ENCODE assay signal across 1 cellular context in the genomic region with DNA sequence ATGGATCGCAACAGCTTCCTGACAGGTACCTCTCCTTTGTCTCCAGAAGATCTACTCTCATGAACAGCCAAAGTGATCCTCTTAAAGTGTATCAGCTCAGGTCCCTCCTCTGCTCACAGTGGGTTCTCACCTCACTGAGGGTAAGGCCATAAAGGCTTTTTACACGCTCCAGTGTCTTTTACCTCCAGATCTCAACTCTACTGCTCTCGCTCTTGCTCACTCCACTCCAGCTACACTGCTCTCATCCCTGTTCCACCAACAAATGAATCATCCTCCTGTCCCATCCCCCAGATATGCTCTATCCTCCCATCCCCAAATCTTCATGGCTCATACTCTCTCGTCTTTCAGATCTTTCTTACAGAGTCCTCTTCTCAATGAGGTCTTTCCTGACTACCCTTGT.
TF ChIP-seq lines count a peak whose summit lies in the region.

No MANE protein-coding gene starts in this region.

TF ChIP-seq in H1, 55 proteins besides CTCF, POLR2A, EP300 and RAD21:
- TF ChIP-seq, protein P1, sequence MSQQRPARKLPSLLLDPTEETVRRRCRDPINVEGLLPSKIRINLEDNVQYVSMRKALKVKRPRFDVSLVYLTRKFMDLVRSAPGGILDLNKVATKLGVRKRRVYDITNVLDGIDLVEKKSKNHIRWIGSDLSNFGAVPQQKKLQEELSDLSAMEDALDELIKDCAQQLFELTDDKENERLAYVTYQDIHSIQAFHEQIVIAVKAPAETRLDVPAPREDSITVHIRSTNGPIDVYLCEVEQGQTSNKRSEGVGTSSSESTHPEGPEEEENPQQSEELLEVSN (IDR thresholded peaks at IDR 0.05) = no peak
- TF ChIP-seq TBP (IDR thresholded peaks at IDR 0.05; ENCODE audit: low read depth, low read length) (no peak), HDAC2 (IDR thresholded peaks at IDR 0.05; ENCODE audit: borderline replicate concordance in 1 of 2, low read depth in 2 of 2, low read length in 2 of 2) (no peak), SRF (IDR thresholded peaks at IDR 0.05; ENCODE audit: low read depth, low read length) (no peak), RFX5 (IDR thresholded peaks at IDR 0.05; ENCODE audit: borderline replicate concordance, low read depth, low read length) (no peak), SIX5 (IDR thresholded peaks at IDR 0.05; ENCODE audit: low read depth, low read length) (no peak), ASH2L (IDR thresholded peaks at IDR 0.05; ENCODE audit: low read length) (no peak), EGR1 (IDR thresholded peaks at IDR 0.05; ENCODE audit: borderline replicate concordance, low read depth, low read length) (no peak), BCL11A (IDR thresholded peaks at IDR 0.05; ENCODE audit: low read depth in 2 of 2, low read length in 2 of 2) (no peak), CBX8 (IDR thresholded peaks at IDR 0.05; ENCODE audit: borderline replicate concordance, low read depth, low read length) (no peak), CEBPB (IDR thresholded peaks at IDR 0.05; ENCODE audit: low read depth, low read length) (no peak), TCF12 (IDR thresholded peaks at IDR 0.05; ENCODE audit: low read depth, low read length) (no peak), JUN (IDR thresholded peaks at IDR 0.05; ENCODE audit: low read depth, low read length) (no peak), GABPA (IDR thresholded peaks at IDR 0.05; ENCODE audit: borderline replicate concordance, insufficient read depth, low read length) (no peak), RNF2 (IDR thresholded peaks at IDR 0.05; ENCODE audit: borderline replicate concordance, low read depth, low read length, missing control alignments, poor library complexity, severe bottlenecking) (no peak), SP1 (IDR thresholded peaks at IDR 0.05; ENCODE audit: low read depth, low read length) (no peak), YY1 (IDR thresholded peaks at IDR 0.05; ENCODE audit: low read depth, low read length) (no peak), KDM4A (IDR thresholded peaks at IDR 0.05; ENCODE audit: low read depth, low read length, severe bottlenecking) (no peak), BACH1 (IDR thresholded peaks at IDR 0.05; ENCODE audit: low read length) (no peak)
- TF ChIP-seq, protein P2, sequence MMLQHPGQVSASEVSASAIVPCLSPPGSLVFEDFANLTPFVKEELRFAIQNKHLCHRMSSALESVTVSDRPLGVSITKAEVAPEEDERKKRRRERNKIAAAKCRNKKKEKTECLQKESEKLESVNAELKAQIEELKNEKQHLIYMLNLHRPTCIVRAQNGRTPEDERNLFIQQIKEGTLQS (IDR thresholded peaks at IDR 0.05; ENCODE audit: insufficient read depth, low read depth, low read length) = no peak
